7 cellular contexts compared by ENCODE assay signal in the genomic region with DNA sequence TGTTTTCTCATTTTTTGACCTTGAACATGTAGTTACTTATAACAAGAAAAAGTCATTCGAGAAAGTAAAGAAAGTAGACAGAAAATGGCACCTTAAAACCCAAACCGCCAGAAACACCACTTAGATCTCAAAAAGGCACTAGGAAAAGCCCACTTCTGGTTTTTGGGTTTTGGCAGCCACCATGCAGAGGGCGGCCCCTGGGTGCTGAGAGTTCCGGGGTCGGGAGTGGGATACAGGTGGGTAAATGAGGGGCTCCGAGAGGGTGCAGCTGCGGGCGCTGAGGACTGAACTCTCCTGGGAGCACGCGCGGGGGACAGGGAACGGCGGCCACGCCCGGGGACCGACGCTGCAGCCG. TPM values are rescaled to one million over a fixed set of nuclear protein-coding genes. Genes with fewer than 3 reads are reported as not detected.
DNase-seq lines count a peak whose midpoint lies in the region; ATAC-seq and TF ChIP-seq lines count a peak whose summit lies in the region.

No MANE protein-coding gene starts in this region.

- H3K36me3 ChIP-seq in GM23248 (ENCODE audit: low read depth) = no peaks in the 10 kb centered on the region
- H3K36me3 ChIP-seq in SK-N-MC (ENCODE audit: insufficient read depth, low read length) = no peaks in the 10 kb centered on the region
- no peaks in the 10 kb centered on the region for H3K36me3 ChIP-seq in skeletal muscle tissue (ENCODE audit: control insufficient read depth in 3 of 3, insufficient read depth in 3 of 3, low read length in 3 of 3)

- no peaks in the 10 kb centered on the region for H3K79me2 ChIP-seq in GM23248 (ENCODE audit: insufficient read depth)

- no peaks in the 10 kb centered on the region for H3K9me3 ChIP-seq in GM23248 (ENCODE audit: low read depth)
- no peaks in the 10 kb centered on the region for H3K9me3 ChIP-seq in SK-N-MC (ENCODE audit: low read depth, low read length)
- no peaks in the 10 kb centered on the region for H3K9me3 ChIP-seq in skeletal muscle tissue (ENCODE audit: control insufficient read depth in 3 of 3, low read length in 3 of 3)

- TF ChIP-seq CTCF in foreskin fibroblast (IDR thresholded peaks at IDR 0.05; ENCODE audit: low read depth, low read length) = no peak

- peaks cover 2% of the 10 kb centered on the region for H3F3A ChIP-seq in GM23248 (ENCODE audit: insufficient read depth)

- no peaks in the 10 kb centered on the region for H4K20me1 ChIP-seq in GM23248 (ENCODE audit: insufficient read depth)

- H3K27me3 ChIP-seq in GM23248 (replicated peaks; ENCODE audit: insufficient read depth) (no peaks in the 10 kb centered on the region), skeletal muscle tissue (ENCODE audit: control insufficient read depth in 3 of 3, insufficient read depth in 3 of 3, low read length in 3 of 3) (no peaks in the 10 kb centered on the region)

- H3K9ac ChIP-seq in GM23248 (peak overlapping the region; percentile 78), SK-N-MC (ENCODE audit: insufficient read length) (peak overlapping the region; percentile 68), skeletal muscle tissue (ENCODE audit: low read depth in 1 of 3, low read length in 3 of 3) (peak overlapping the region; percentile 33 to 83 (median 56))

- no peak overlapping the region for H3K27ac ChIP-seq in GM23248
- peak overlapping the region; percentile 81 for H3K27ac ChIP-seq in SK-N-MC
- H3K27ac ChIP-seq in skeletal muscle tissue (ENCODE audit: low read depth, low read length) = peak overlapping the region; percentile 25

- peak overlapping the region; percentile 92 for H2AFZ ChIP-seq in GM23248

- H3K9me2 ChIP-seq in GM23248 (ENCODE audit: insufficient read depth) = no peaks in the 10 kb centered on the region

- H3K4me1 ChIP-seq in GM23248 (ENCODE audit: insufficient read depth) (peaks cover 7% of the 10 kb centered on the region), skeletal muscle tissue (ENCODE audit: control insufficient read depth in 3 of 3, insufficient read depth in 3 of 3, low read length in 3 of 3) (peaks cover 12 to 23% (median 14%) of the 10 kb centered on the region in 3 donors)

- H3K4me2 ChIP-seq in GM23248 (ENCODE audit: unreplicated experiment) = peak overlapping the region; percentile 66

- DNase-seq in GM23248 = peak; percentile 8
- DNase-seq in SK-N-MC (ENCODE audit: low read depth, low spot score) = no peak
- DNase-seq in foreskin fibroblast = peak in 1 of 2 donors; percentile 21
- DNase-seq in cerebellum (ENCODE audit: low spot score) = no peak

- no peak for ATAC-seq in HG03196 (IDR thresholded peaks at IDR 0.05; ENCODE audit: unreplicated experiment)
- ATAC-seq in GM18867 (IDR thresholded peaks at IDR 0.05; ENCODE audit: unreplicated experiment) = no peak

- WGBS in GM23248 (ENCODE audit: low coverage in 1 of 2, low lambda C conversion rate in 2 of 2, missing lambda C conversion rate in 2 of 2), 2 experiments = 15 to 20% methylated on average over 12 to 13 of the region's 18 CpGs

- in situ Hi-C loops in GM23248 (cut with MboI) = no loop called here

- H3K4me3 ChIP-seq in GM23248 (peak overlapping the region; percentile 68), SK-N-MC (peak overlapping the region; percentile 85), foreskin fibroblast (ENCODE audit: low read depth in 1 of 2, low read length in 2 of 2) (peak overlapping the region; percentile 56 to 71), skeletal muscle tissue (ENCODE audit: low read length in 3 of 3) (peak overlapping the region; percentile 56 to 72 (median 72))

RNA-seq across cellular contexts. Expression of gene TMEM242, which starts 49.2 kb away (rescaled TPM):
- 6.4 and 7.5 TPM in 2 replicates for total RNA-seq in GM23248 (2014; rRNA removed; shearing (Covaris generic))
- polyA plus RNA-seq in GM23248 (2016; fragmentation: Nextera tagmentation; extraction: Ambion mirVana) = 14.5 TPM in 2 replicates
- total RNA-seq in skeletal muscle tissue = 6.8 TPM
- 12.5 TPM for total RNA-seq in cerebellum
